In genomic region chr3:191065183-191065805, GRCh38 we compare ENCODE assay signal across 17 cellular contexts.
A peak's percentile ranks its signal among the peaks of the same experiment; 100 is the strongest.
DNase-seq lines count a peak whose midpoint lies in the region; FAIRE-seq and TF ChIP-seq lines count a peak whose summit lies in the region.
"Had no signal": no experiment of that assay in that cellular context is flagged by ENCODE, and none has a peak within 500 bp of the region (broad histone marks: within the 10 kb centered on the region; RNA-seq: fewer than 3 reads in every experiment).

No MANE protein-coding gene starts in this region.

- TF ChIP-seq POLR2A in GM12891 (IDR thresholded peaks at IDR 0.05; ENCODE audit: low read depth, low read length): no peak
- no peak for TF ChIP-seq POLR2A in erythroblast (IDR thresholded peaks at IDR 0.05; ENCODE audit: low read length)

- peak; percentile 23 for FAIRE-seq in GM12891 (lab: Jason Lieb, UNC)
- FAIRE-seq: H1, TTC549 had no signal

- H3K27ac ChIP-seq in RWPE1: no peak overlapping the region
- H3K27ac ChIP-seq: gastrocnemius medialis, transverse colon had no signal

- TF ChIP-seq CTCF in RWPE1 (conservative IDR thresholded peaks at IDR 0.05; ENCODE audit: low read depth) (no peak), fibroblast of pulmonary artery (IDR thresholded peaks at IDR 0.05; ENCODE audit: low read length, missing control alignments) (no peak)

- H3K4me3 ChIP-seq in fibroblast of pulmonary artery (replicated peaks; ENCODE audit: low read depth, low read length): no peak overlapping the region
- H3K4me3 ChIP-seq: gastrocnemius medialis, transverse colon had no signal

- CTCF ChIA-PET in RWPE1 (lab: Yijun Ruan, JAX): no interaction called here

- DNase-seq in A172 (ENCODE audit: low spot score): peak; percentile 14
- DNase-seq in GM12891 (ENCODE audit: insufficient read length, low spot score): no peak
- peak; percentile 48 for DNase-seq in RWPE1 (ENCODE audit: low spot score)
- peak; percentile 46 for DNase-seq in fibroblast of pulmonary artery (ENCODE audit: low read depth)
- no peak for DNase-seq in stimulated activated naive CD4-positive, alpha-beta T cell (lab: John Stamatoyannopoulos, UW)
- DNase-seq in erythroblast (lab: John Stamatoyannopoulos, UW): no peak
- no peak for DNase-seq in COR-L47 (lab: John Stamatoyannopoulos, UW)
- DNase-seq in NCI-H146 treated with DMSO at 0.1 percent for 48 hours (lab: John Stamatoyannopoulos, UW; ENCODE audit: unreplicated experiment): no peak
- DNase-seq: activated CD8-positive, alpha-beta T cell treated with anti-CD3 and anti-CD28 coated beads, Interleukin-2, amount 10 ng/mL, durations not matched to agents 7 days and 5 days; AML-193; gastrocnemius medialis; NCI-H1105 treated with DMSO at 0.1 percent for 48 hours; NCI-H345; stimulated activated CD4-positive, alpha-beta T cell treated with anti-CD3 and anti-CD28 coated beads, Interleukin-4, amount 100 ng/mL, for 4 hours; transverse colon had no signal

- POLR2A ChIA-PET in RWPE1 (lab: Yijun Ruan, JAX; ENCODE audit: low non-redundant PET): no interaction called here

TF ChIP-seq in GM12891, 5 proteins besides CTCF, POLR2A, EP300 and RAD21:
- TF ChIP-seq POLR2AphosphoS5 (IDR thresholded peaks at IDR 0.05; ENCODE audit: low read depth, low read length) (no peak), SPI1 (IDR thresholded peaks at IDR 0.05; ENCODE audit: low read depth, low read length) (no peak), TAF1 (IDR thresholded peaks at IDR 0.05; ENCODE audit: low read depth, low read length) (no peak), PAX5 (IDR thresholded peaks at IDR 0.05; ENCODE audit: insufficient read depth, low read length, severe bottlenecking) (no peak), POU2F2 (IDR thresholded peaks at IDR 0.05; ENCODE audit: low read depth, low read length) (no peak)
TF ChIP-seq in GM12891: peak in this region for 0.

Comparison
In these comparisons a context has a peak if more than half of its experiments do, and no peak if none do; other contexts are left out.
1. DNase-seq: peak in A172 (single experiment), RWPE1 (single experiment) and fibroblast of pulmonary artery (single experiment); none in GM12891 (single experiment), stimulated activated naive CD4-positive, alpha-beta T cell (0 of 6), erythroblast (0 of 2), COR-L47 (single experiment) and NCI-H146 treated with DMSO at 0.1 percent for 48 hours (single experiment).